ENCODE assay signal across 8 cellular contexts in the genomic region with DNA sequence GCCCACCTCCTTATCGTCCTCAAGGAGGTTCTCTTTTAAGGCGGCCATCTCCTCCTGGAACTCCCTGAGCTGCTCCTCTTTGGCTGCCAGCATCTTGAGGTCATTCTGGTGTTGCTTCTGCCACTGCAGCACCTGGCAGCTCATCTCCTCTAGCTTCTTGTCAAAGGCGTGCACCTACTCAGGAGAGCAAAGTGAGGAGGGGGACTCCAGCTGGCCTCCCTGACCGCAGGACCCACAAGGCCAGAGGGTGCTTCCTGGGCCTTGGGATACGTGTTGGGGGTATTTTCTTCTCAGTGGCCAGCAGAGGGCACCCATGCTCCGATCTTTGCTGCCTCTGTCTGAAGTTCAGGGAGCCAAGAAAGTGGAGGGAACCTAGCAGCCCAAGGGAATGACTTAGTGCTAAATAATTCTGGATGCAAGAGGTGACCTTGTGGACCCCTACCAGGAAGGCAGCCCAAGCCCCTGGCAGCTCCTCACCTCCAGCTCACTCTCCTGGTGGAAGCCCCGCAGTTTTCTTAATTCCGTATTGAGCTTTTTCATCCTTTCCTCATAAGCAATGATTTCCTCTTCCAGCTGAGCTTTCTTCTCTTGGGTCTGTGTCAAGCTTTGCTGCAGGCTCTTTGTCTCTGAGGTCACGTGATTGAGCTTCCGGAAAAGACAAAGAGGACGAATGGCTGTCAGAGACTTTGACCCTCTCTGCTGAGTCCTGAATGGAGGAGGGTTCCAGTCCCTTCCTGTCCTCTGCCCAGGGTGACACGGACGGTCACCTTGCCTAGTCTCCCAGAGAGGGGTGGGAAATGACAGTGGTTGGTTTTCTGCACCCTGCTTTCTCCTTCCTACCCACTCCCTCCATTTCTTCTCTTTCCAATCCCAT. TPM values are rescaled to one million over a fixed set of nuclear protein-coding genes. Genes with fewer than 3 reads are reported as not detected.
A peak's percentile ranks its signal among the peaks of the same experiment; 100 is the strongest.
DNase-seq lines count a peak whose midpoint lies in the region; ATAC-seq and TF ChIP-seq lines count a peak whose summit lies in the region.

No MANE protein-coding gene starts in this region.

- H4K12ac ChIP-seq in trophoblast cell (ENCODE audit: low read depth, low read length): no peak overlapping the region

- H3K4me1 Mint-ChIP-seq in activated naive CD4-positive, alpha-beta T cell treated with anti-CD3 and anti-CD28 coated beads, Interleukin-2, amount 10 ng/mL, durations not matched to agents 7 days and 5 days: no peaks in the 10 kb centered on the region
- peaks cover 1% of the 10 kb centered on the region for H3K4me1 Mint-ChIP-seq in glutamatergic neuron (ENCODE audit: low read depth, unreplicated experiment)

- H3K27me3 ChIP-seq in Loucy (ENCODE audit: insufficient read depth, low read length, poor library complexity, severe bottlenecking): no peaks in the 10 kb centered on the region
- H3K27me3 ChIP-seq in SJCRH30: no peaks in the 10 kb centered on the region
- H3K27me3 ChIP-seq in trophoblast cell (ENCODE audit: insufficient read depth, low read length): no peaks in the 10 kb centered on the region
- no peaks in the 10 kb centered on the region for H3K27me3 ChIP-seq in upper lobe of right lung

- no peaks in the 10 kb centered on the region for H3K9me3 Mint-ChIP-seq in activated naive CD4-positive, alpha-beta T cell treated with anti-CD3 and anti-CD28 coated beads, Interleukin-2, amount 10 ng/mL, durations not matched to agents 7 days and 5 days
- H3K9me3 Mint-ChIP-seq in glutamatergic neuron (ENCODE audit: unreplicated experiment): no peaks in the 10 kb centered on the region

- H3K4me2 ChIP-seq in Loucy (ENCODE audit: low read depth, low read length, poor library complexity, severe bottlenecking) (no peak overlapping the region), trophoblast cell (ENCODE audit: low read length) (no peak overlapping the region)

- H4K91ac ChIP-seq in trophoblast cell (ENCODE audit: low read depth, low read length): no peak overlapping the region

- TF ChIP-seq CTCF in Loucy (conservative IDR thresholded peaks at IDR 0.05; ENCODE audit: low read length) (peak; percentile 87), glutamatergic neuron (IDR thresholded peaks at IDR 0.05; ENCODE audit: partially characterized antibody, unreplicated experiment) (peak; percentile 81), upper lobe of right lung (IDR thresholded peaks at IDR 0.05) (peak; percentile 79)

- no peak overlapping the region for H3K9ac ChIP-seq in Loucy (ENCODE audit: low read depth, low read length, poor library complexity, severe bottlenecking)
- no peak overlapping the region for H3K9ac ChIP-seq in trophoblast cell (ENCODE audit: low read length)

- H3K9me2 ChIP-seq in Loucy (replicated peaks; ENCODE audit: low read depth, low read length): no peaks in the 10 kb centered on the region

- no peaks in the 10 kb centered on the region for H3K4me1 ChIP-seq in Loucy (ENCODE audit: insufficient read depth, low read length, poor library complexity, severe bottlenecking)
- H3K4me1 ChIP-seq in SJCRH30: no peaks in the 10 kb centered on the region
- H3K4me1 ChIP-seq in trophoblast cell (ENCODE audit: control insufficient read depth in 1 of 2, insufficient read depth in 2 of 2, low read length in 2 of 2): no peaks in the 10 kb centered on the region
- H3K4me1 ChIP-seq in upper lobe of right lung: no peaks in the 10 kb centered on the region

- H3K4ac ChIP-seq in trophoblast cell (ENCODE audit: low read depth, low read length): no peak overlapping the region

- H2BK12ac ChIP-seq in trophoblast cell (ENCODE audit: low read length): no peak overlapping the region

- no peak overlapping the region for H3K23ac ChIP-seq in trophoblast cell (ENCODE audit: low read length)

- H3K4me3 Mint-ChIP-seq in activated naive CD4-positive, alpha-beta T cell treated with anti-CD3 and anti-CD28 coated beads, Interleukin-2, amount 10 ng/mL, durations not matched to agents 7 days and 5 days: no peak overlapping the region
- H3K4me3 Mint-ChIP-seq in glutamatergic neuron (ENCODE audit: unreplicated experiment): no peak overlapping the region

- H3K9me3 ChIP-seq in Loucy (ENCODE audit: insufficient read depth, low read depth, low read length) (no peaks in the 10 kb centered on the region), SJCRH30 (replicated peaks) (no peaks in the 10 kb centered on the region), trophoblast cell (ENCODE audit: insufficient read depth, low read depth, low read length) (no peaks in the 10 kb centered on the region), upper lobe of right lung (no peaks in the 10 kb centered on the region)

- H3K4me3 ChIP-seq in Loucy (ENCODE audit: low read length, poor library complexity, severe bottlenecking): no peak overlapping the region
- H3K4me3 ChIP-seq in SJCRH30: no peak overlapping the region
- H3K4me3 ChIP-seq in trophoblast cell (ENCODE audit: low read depth, low read length): no peak overlapping the region
- no peak overlapping the region for H3K4me3 ChIP-seq in upper lobe of right lung

- no peak overlapping the region for H3K27ac Mint-ChIP-seq in activated naive CD4-positive, alpha-beta T cell treated with anti-CD3 and anti-CD28 coated beads, Interleukin-2, amount 10 ng/mL, durations not matched to agents 7 days and 5 days
- H3K27ac Mint-ChIP-seq in glutamatergic neuron (ENCODE audit: unreplicated experiment): no peak overlapping the region

- no peak overlapping the region for H2BK5ac ChIP-seq in trophoblast cell (ENCODE audit: low read depth, low read length, poor library complexity)

- no peak overlapping the region for H2AK5ac ChIP-seq in trophoblast cell (ENCODE audit: low read length)

- H3K79me1 ChIP-seq in trophoblast cell (ENCODE audit: low read length): no peaks in the 10 kb centered on the region

- no peak overlapping the region for H3K14ac ChIP-seq in trophoblast cell (ENCODE audit: low read length)

- no peak overlapping the region; the same call in 1 of the 2 replicates for H2AFZ ChIP-seq in Loucy (ENCODE audit: low read length)
- no peak overlapping the region for H2AFZ ChIP-seq in trophoblast cell (ENCODE audit: insufficient read depth, low read length, poor library complexity)

- no peaks in the 10 kb centered on the region for H3F3A ChIP-seq in Loucy (ENCODE audit: low read depth)

- no peaks in the 10 kb centered on the region for H4K20me1 ChIP-seq in Loucy (ENCODE audit: insufficient read depth, low read length, poor library complexity, severe bottlenecking)

- H2BK120ac ChIP-seq in trophoblast cell (ENCODE audit: insufficient read depth, low read length, poor library complexity): no peak overlapping the region

- CTCF ChIA-PET in activated naive CD4-positive, alpha-beta T cell treated with anti-CD3 and anti-CD28 coated beads, Interleukin-2, amount 10 ng/mL, durations not matched to agents 7 days and 5 days (lab: Charles Lee): interaction anchor here (0.5 to 2.1 kb wide), 13 partner anchors 12 to 1983 kb away, joined by 3 to 15 read pairs (median 3); a partner anchor contains a TSS

- H3K36me3 Mint-ChIP-seq in activated naive CD4-positive, alpha-beta T cell treated with anti-CD3 and anti-CD28 coated beads, Interleukin-2, amount 10 ng/mL, durations not matched to agents 7 days and 5 days: no peaks in the 10 kb centered on the region
- peaks cover 4% of the 10 kb centered on the region for H3K36me3 Mint-ChIP-seq in glutamatergic neuron (ENCODE audit: unreplicated experiment)

- peak; percentile 78 for DNase-seq in AG08396 (ENCODE audit: low spot score)
- peak; percentile 45 to 81 for DNase-seq in SJCRH30
- peak; percentile 72 for DNase-seq in activated naive CD4-positive, alpha-beta T cell treated with anti-CD3 and anti-CD28 coated beads, Interleukin-2, amount 10 ng/mL, durations not matched to agents 7 days and 5 days
- peak; percentile 84 for DNase-seq in glutamatergic neuron
- peak; percentile 49 to 76 for DNase-seq in trophoblast cell
- peak; percentile 84 for DNase-seq in upper lobe of right lung

- no peaks in the 10 kb centered on the region for H3K36me3 ChIP-seq in Loucy (ENCODE audit: insufficient read depth, low read length)
- H3K36me3 ChIP-seq in SJCRH30: no peaks in the 10 kb centered on the region
- no peaks in the 10 kb centered on the region for H3K36me3 ChIP-seq in trophoblast cell (ENCODE audit: control insufficient read depth in 1 of 2, insufficient read depth in 2 of 2, low read length in 2 of 2)
- no peaks in the 10 kb centered on the region for H3K36me3 ChIP-seq in upper lobe of right lung

- intact Hi-C loops in upper lobe of right lung (cut with DNase I): no loop called here

- no CpG with 5 or more reads among the region's 13 CpGs for WGBS in trophoblast cell (ENCODE audit: extremely low coverage, insufficient coverage, insufficient read length)

- H3K27ac ChIP-seq in SJCRH30 (no peak overlapping the region), trophoblast cell (ENCODE audit: low read depth, low read length) (no peak overlapping the region), upper lobe of right lung (no peak overlapping the region)

- H3K27me3 Mint-ChIP-seq in activated naive CD4-positive, alpha-beta T cell treated with anti-CD3 and anti-CD28 coated beads, Interleukin-2, amount 10 ng/mL, durations not matched to agents 7 days and 5 days: peaks cover 16% of the 10 kb centered on the region
- peaks cover 3% of the 10 kb centered on the region for H3K27me3 Mint-ChIP-seq in glutamatergic neuron (ENCODE audit: unreplicated experiment)

- no peak overlapping the region for H3K18ac ChIP-seq in trophoblast cell (ENCODE audit: low read length)

- no peak overlapping the region for H4K8ac ChIP-seq in trophoblast cell (ENCODE audit: low read depth, low read length)

- H3K79me2 ChIP-seq in Loucy (ENCODE audit: insufficient read depth, low read length): no peaks in the 10 kb centered on the region
- no peaks in the 10 kb centered on the region for H3K79me2 ChIP-seq in trophoblast cell (ENCODE audit: control insufficient read depth, insufficient read depth, low read length, poor library complexity)

- peak; percentile 63 for ATAC-seq in GM19035 (IDR thresholded peaks at IDR 0.05; ENCODE audit: unreplicated experiment)
- peak; percentile 93 for ATAC-seq in upper lobe of right lung

RNA-seq across cellular contexts. Expression of a gene that starts 31.4 kb away (rescaled TPM):
- total RNA-seq in SJCRH30 (2014; rRNA removed; shearing (Covaris generic)): 24.7 and 27.4 TPM in 2 replicates
- total RNA-seq in glutamatergic neuron (ENCODE audit: unreplicated experiment) (86.5 TPM), upper lobe of right lung (53.5 TPM)
- polyA plus RNA-seq in trophoblast cell (2013): 30.2 and 30.9 TPM in 2 replicates

RNA-seq across cellular contexts. Expression of a gene that starts 31.6 kb away (rescaled TPM):
- total RNA-seq in SJCRH30 (2014; rRNA removed; shearing (Covaris generic)): 12.7 and 13.1 TPM in 2 replicates
- total RNA-seq in glutamatergic neuron (ENCODE audit: unreplicated experiment) (7.1 TPM), upper lobe of right lung (11.5 TPM)
- 6.4 and 6.8 TPM in 2 replicates for polyA plus RNA-seq in trophoblast cell (2013)

RNA-seq across cellular contexts. Expression of a gene that starts 47.0 kb away (rescaled TPM):
- 0.23 and 0.34 TPM in 2 replicates for total RNA-seq in SJCRH30 (2014; rRNA removed; shearing (Covaris generic))
- 13.1 TPM for total RNA-seq in glutamatergic neuron (ENCODE audit: unreplicated experiment)
- 0.76 and 1.00 TPM in 2 replicates for polyA plus RNA-seq in trophoblast cell (2013)
- 0.23 TPM for total RNA-seq in upper lobe of right lung

Comparison
In these comparisons a context has a peak if more than half of its experiments do, and no peak if none do; other contexts are left out.
1. RNA of a gene that starts 47.0 kb away (total RNA-seq): 13.1 TPM in glutamatergic neuron (single experiment); 0.23 to 0.34 TPM in SJCRH30 and 0.23 TPM in upper lobe of right lung (single experiment); every median in the first group is over 10 times any median in the second.
2. Peak in every context shown above with its lines, with median percentiles within 50 percentile points of each other: DNase-seq and CTCF ChIP-seq.